Comparison of ENCODE assay signal across 1 cellular context in genomic region chr20:46070215-46070910, GRCh38.
TF ChIP-seq lines count a peak whose summit lies in the region.

No MANE protein-coding gene starts in this region.

TF ChIP-seq in IMR-90, 13 proteins besides CTCF, POLR2A, EP300 and RAD21 (continued from another document):
- no peak for TF ChIP-seq ELK1 (IDR thresholded peaks at IDR 0.05; ENCODE audit: borderline replicate concordance, low read depth, low read length)
- no peak for TF ChIP-seq MAZ (IDR thresholded peaks at IDR 0.05; ENCODE audit: borderline replicate concordance, low read depth, low read length)
- no peak for TF ChIP-seq MXI1 (IDR thresholded peaks at IDR 0.05; ENCODE audit: borderline replicate concordance, low read depth, low read length)
TF ChIP-seq in IMR-90: peak in this region for 5.
